ENCODE assay signal across 35 cellular contexts in genomic region chr17:16480995-16481394, GRCh38.
"Had no signal": no experiment of that assay in that cellular context is flagged by ENCODE, and none has a peak within 500 bp of the region (broad histone marks: within the 10 kb centered on the region; RNA-seq: fewer than 3 reads in every experiment).

No MANE protein-coding gene starts in this region.

- H3K9me3 ChIP-seq: adrenal gland, Peyer's patch had no signal

- H3K36me3 ChIP-seq: adrenal gland, Peyer's patch had no signal

- H3K4me3 ChIP-seq: adrenal gland, Peyer's patch had no signal

- DNase-seq: activated CD4-positive, alpha-beta memory T cell treated with anti-CD3 and anti-CD28 coated beads for 36 hours; activated CD4-positive, alpha-beta T cell treated with anti-CD3 and anti-CD28 coated beads for 4 hours; activated CD4-positive, alpha-beta T cell treated with anti-CD3 and anti-CD28 coated beads, Interleukin-2, amount 50 U/mL, for 1 hour; activated CD4-positive, CD25-positive, alpha-beta regulatory T cell treated with anti-CD3 and anti-CD28 coated beads, Interleukin-2, amount 50 U/mL, for 72 hours; activated CD8-positive, alpha-beta memory T cell treated with anti-CD3 and anti-CD28 coated beads, Interleukin-2, amount 50 U/mL, for 4 hours; activated gamma-delta T cell treated with Interleukin-2 at 50 U/mL for 16 hours; activated naive CD4-positive, alpha-beta T cell treated with anti-CD3 and anti-CD28 coated beads for 36 hours; activated T-cell treated with anti-CD3 and anti-CD28 coated beads for 4 hours; activated T-cell treated with anti-CD3 and anti-CD28 coated beads, Interleukin-2, amount 50 U/mL, for 4 hours; central memory CD4-positive, alpha-beta T cell; Karpas-422; KBM-7; NCI-H1048; NCI-H1105 treated with DMSO at 0.1 percent for 48 hours; NCI-H1436; NCI-H1694; NCI-H1930; NCI-H2107; NCI-H226; NCI-H446 treated with DMSO at 0.1 percent for 48 hours; NCI-H524; NCI-H69; NCI-H82; NK-92 treated with Interleukin-12 subunit alpha and Interleukin-12 subunit beta, amount 100 ng/mL, for 24 hours; PC-3; Peyer's patch; RPMI8226; SHP77 treated with DMSO at 0.1 percent for 48 hours; T-helper 1 cell; T1000 had no signal

- H3K36me3 Mint-ChIP-seq: activated CD4-positive, alpha-beta memory T cell treated with anti-CD3 and anti-CD28 coated beads for 36 hours; activated naive CD4-positive, alpha-beta T cell treated with anti-CD3 and anti-CD28 coated beads, Interleukin-2, amount 50 U/mL, for 72 hours had no signal

- H3K27me3 ChIP-seq: adrenal gland, Peyer's patch had no signal

- H3K27me3 Mint-ChIP-seq: activated CD4-positive, alpha-beta memory T cell treated with anti-CD3 and anti-CD28 coated beads for 36 hours; brain had no signal

- H3K9me3 Mint-ChIP-seq: activated CD4-positive, alpha-beta memory T cell treated with anti-CD3 and anti-CD28 coated beads for 36 hours; activated naive CD4-positive, alpha-beta T cell treated with anti-CD3 and anti-CD28 coated beads for 36 hours; activated naive CD4-positive, alpha-beta T cell treated with anti-CD3 and anti-CD28 coated beads, Interleukin-2, amount 50 U/mL, for 72 hours; activated T-cell treated with anti-CD3 and anti-CD28 coated beads, Interleukin-2, amount 50 U/mL, for 4 hours; activated T-helper 1 cell treated with anti-CD3 and anti-CD28 coated beads, Interleukin-12 subunit alpha, Interleukin-12 subunit beta, Interleukin-2, Interleukin-4 antibody, amounts not matched to agents 30 ng/mL and 10 ng/mL and 1 ng/mL, durations not matched to agents 14 hours and 24 hours and 36 hours; brain had no signal

- H3K4me3 Mint-ChIP-seq: activated CD4-positive, alpha-beta memory T cell treated with anti-CD3 and anti-CD28 coated beads for 36 hours; activated naive CD4-positive, alpha-beta T cell treated with anti-CD3 and anti-CD28 coated beads for 36 hours; activated T-cell treated with anti-CD3 and anti-CD28 coated beads, Interleukin-2, amount 50 U/mL, for 4 hours; activated T-helper 1 cell treated with anti-CD3 and anti-CD28 coated beads, Interleukin-12 subunit alpha, Interleukin-12 subunit beta, Interleukin-2, Interleukin-4 antibody, amounts not matched to agents 30 ng/mL and 10 ng/mL and 1 ng/mL, durations not matched to agents 14 hours and 24 hours and 36 hours; brain had no signal

- H3K27ac Mint-ChIP-seq: activated CD4-positive, alpha-beta memory T cell treated with anti-CD3 and anti-CD28 coated beads for 36 hours; activated naive CD4-positive, alpha-beta T cell treated with anti-CD3 and anti-CD28 coated beads for 36 hours; activated naive CD4-positive, alpha-beta T cell treated with anti-CD3 and anti-CD28 coated beads, Interleukin-2, amount 50 U/mL, for 72 hours; activated T-helper 1 cell treated with anti-CD3 and anti-CD28 coated beads, Interleukin-12 subunit alpha, Interleukin-12 subunit beta, Interleukin-2, Interleukin-4 antibody, amounts not matched to agents 30 ng/mL and 10 ng/mL and 1 ng/mL, durations not matched to agents 14 hours and 24 hours and 36 hours had no signal

- ATAC-seq: activated naive CD4-positive, alpha-beta T cell treated with anti-CD3 and anti-CD28 coated beads, Interleukin-2, amount 50 U/mL, for 72 hours; activated T-cell treated with anti-CD3 and anti-CD28 coated beads, Interleukin-2, amount 50 U/mL, for 4 hours; PC-3; SK-N-SH treated with all-trans-retinoic acid at 6 μM for 48 hours had no signal
